Comparison of ENCODE assay signal across 1 cellular context in the genomic region with DNA sequence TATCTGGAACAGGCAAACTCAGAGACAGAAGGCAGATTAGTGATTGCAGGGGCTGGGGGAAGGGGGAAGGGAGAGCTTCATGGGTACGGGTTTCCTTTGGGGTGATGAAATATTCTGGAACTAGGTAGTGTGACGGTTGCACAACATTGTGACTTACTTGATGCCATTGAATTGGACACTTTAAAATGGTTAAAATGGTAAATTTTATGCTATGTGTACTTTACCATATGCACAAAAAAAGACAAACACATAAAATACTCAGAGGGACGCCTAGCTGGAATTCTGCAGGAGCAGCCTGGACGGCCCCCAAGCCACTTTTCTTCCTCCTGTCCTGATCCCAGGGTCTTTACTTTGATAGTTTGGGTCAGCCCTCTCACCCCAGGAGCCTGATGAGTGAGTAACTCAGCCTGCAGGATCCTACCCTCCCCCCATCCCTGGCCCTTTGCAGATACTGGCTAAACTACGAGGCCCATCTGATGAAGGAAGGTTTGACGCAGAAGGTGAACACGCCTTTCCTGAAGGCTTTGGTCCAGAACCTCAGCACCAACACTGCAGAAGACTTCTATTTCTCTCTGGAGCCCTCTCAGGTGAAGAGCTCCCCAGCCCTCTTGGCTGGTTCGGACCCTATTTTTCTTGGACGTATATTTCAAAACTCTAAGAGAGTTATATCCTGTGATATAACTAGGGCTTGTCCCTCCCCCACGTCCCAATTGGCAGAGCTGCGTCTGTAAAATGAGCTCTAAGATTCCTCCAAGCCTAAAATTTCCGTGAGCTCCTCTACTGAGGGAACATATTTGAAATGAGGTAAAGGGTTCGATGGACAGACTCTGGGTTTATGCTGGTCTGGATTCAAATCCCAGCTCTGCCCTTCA.
TF ChIP-seq lines count a peak whose summit lies in the region.

No MANE protein-coding gene starts in this region.

TF ChIP-seq in GM23338, 12 proteins besides CTCF, POLR2A, EP300 and RAD21 (continued from another document):
- TF ChIP-seq, protein P1, sequence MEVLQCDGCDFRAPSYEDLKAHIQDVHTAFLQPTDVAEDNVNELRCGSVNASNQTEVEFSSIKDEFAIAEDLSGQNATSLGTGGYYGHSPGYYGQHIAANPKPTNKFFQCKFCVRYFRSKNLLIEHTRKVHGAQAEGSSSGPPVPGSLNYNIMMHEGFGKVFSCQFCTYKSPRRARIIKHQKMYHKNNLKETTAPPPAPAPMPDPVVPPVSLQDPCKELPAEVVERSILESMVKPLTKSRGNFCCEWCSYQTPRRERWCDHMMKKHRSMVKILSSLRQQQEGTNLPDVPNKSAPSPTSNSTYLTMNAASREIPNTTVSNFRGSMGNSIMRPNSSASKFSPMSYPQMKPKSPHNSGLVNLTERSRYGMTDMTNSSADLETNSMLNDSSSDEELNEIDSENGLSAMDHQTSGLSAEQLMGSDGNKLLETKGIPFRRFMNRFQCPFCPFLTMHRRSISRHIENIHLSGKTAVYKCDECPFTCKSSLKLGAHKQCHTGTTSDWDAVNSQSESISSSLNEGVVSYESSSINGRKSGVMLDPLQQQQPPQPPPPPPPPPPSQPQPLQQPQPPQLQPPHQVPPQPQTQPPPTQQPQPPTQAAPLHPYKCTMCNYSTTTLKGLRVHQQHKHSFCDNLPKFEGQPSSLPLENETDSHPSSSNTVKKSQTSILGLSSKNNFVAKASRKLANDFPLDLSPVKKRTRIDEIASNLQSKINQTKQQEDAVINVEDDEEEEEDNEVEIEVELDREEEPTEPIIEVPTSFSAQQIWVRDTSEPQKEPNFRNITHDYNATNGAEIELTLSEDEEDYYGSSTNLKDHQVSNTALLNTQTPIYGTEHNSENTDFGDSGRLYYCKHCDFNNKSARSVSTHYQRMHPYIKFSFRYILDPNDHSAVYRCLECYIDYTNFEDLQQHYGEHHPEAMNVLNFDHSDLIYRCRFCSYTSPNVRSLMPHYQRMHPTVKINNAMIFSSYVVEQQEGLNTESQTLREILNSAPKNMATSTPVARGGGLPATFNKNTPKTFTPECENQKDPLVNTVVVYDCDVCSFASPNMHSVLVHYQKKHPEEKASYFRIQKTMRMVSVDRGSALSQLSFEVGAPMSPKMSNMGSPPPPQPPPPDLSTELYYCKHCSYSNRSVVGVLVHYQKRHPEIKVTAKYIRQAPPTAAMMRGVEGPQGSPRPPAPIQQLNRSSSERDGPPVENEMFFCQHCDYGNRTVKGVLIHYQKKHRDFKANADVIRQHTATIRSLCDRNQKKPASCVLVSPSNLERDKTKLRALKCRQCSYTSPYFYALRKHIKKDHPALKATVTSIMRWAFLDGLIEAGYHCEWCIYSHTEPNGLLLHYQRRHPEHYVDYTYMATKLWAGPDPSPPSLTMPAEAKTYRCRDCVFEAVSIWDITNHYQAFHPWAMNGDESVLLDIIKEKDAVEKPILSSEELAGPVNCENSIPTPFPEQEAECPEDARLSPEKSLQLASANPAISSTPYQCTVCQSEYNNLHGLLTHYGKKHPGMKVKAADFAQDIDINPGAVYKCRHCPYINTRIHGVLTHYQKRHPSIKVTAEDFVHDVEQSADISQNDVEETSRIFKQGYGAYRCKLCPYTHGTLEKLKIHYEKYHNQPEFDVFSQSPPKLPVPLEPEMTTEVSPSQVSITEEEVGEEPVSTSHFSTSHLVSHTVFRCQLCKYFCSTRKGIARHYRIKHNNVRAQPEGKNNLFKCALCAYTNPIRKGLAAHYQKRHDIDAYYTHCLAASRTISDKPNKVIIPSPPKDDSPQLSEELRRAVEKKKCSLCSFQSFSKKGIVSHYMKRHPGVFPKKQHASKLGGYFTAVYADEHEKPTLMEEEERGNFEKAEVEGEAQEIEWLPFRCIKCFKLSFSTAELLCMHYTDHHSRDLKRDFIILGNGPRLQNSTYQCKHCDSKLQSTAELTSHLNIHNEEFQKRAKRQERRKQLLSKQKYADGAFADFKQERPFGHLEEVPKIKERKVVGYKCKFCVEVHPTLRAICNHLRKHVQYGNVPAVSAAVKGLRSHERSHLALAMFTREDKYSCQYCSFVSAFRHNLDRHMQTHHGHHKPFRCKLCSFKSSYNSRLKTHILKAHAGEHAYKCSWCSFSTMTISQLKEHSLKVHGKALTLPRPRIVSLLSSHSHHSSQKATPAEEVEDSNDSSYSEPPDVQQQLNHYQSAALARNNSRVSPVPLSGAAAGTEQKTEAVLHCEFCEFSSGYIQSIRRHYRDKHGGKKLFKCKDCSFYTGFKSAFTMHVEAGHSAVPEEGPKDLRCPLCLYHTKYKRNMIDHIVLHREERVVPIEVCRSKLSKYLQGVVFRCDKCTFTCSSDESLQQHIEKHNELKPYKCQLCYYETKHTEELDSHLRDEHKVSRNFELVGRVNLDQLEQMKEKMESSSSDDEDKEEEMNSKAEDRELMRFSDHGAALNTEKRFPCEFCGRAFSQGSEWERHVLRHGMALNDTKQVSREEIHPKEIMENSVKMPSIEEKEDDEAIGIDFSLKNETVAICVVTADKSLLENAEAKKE (CRISPR knock-in tag; IDR thresholded peaks at IDR 0.05) = no peak
- TF ChIP-seq ZNF331 (CRISPR knock-in tag; IDR thresholded peaks at IDR 0.05; ENCODE audit: low read depth) (no peak), EZH2 (IDR thresholded peaks at IDR 0.05; ENCODE audit: low read depth, unreplicated experiment) (no peak)
TF ChIP-seq in GM23338: peak in this region for 0.
